ENCODE assay signal across 8 cellular contexts in the genomic region with DNA sequence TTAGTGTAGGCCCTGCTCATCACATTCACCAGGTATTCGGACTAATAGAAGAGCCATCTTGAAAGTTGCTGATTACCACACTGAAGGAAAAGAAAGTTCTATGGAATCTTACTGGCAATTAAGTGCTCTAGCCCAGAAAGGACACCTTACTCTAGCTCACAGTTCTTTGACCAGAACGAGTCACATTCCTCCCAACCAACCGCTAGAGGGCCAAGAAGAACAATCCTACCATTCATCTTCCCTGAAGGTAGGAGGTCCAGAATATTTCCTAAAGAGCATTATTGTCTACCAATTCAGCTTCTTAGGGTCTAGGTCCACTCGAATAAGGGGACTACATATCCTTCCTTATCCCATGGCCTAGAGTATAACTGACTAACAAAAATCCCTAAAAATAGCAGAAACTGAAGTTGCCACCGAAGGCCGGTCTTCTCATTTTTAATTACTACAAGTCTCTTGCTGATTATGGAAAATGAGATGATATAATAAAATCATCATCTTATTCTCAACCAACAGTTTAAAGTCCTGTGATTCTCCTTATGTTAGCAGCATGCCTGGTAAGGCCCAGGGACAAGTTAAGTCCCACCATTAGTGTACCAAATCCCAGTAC. TPM values are rescaled to one million over a fixed set of nuclear protein-coding genes. Genes with fewer than 3 reads are reported as not detected.
A peak's percentile ranks its signal among the peaks of the same experiment; 100 is the strongest.
DNase-seq lines count a peak whose midpoint lies in the region; ATAC-seq and TF ChIP-seq lines count a peak whose summit lies in the region.

No MANE protein-coding gene starts in this region.

- ATAC-seq in HG02588 (IDR thresholded peaks at IDR 0.05; ENCODE audit: unreplicated experiment) = peak; percentile 72
- ATAC-seq in left lobe of liver = peak; percentile 99

- no peaks in the 10 kb centered on the region for H3K9me3 ChIP-seq in breast epithelium
- H3K9me3 ChIP-seq in effector memory CD4-positive, alpha-beta T cell (ENCODE audit: control insufficient read depth, low read length) = no peaks in the 10 kb centered on the region

- TF ChIP-seq CTCF in GM12872 (IDR thresholded peaks at IDR 0.05; ENCODE audit: insufficient read depth, low read depth, low read length) (peak; percentile 90), breast epithelium (IDR thresholded peaks at IDR 0.05) (peak; percentile 69 to 76 (median 72))

- no peaks in the 10 kb centered on the region for H3K4me1 ChIP-seq in breast epithelium
- no peaks in the 10 kb centered on the region for H3K4me1 ChIP-seq in effector memory CD4-positive, alpha-beta T cell (ENCODE audit: control insufficient read depth, insufficient read depth, low read length, poor library complexity, severe bottlenecking)

- H3K4me3 ChIP-seq in breast epithelium = no peak overlapping the region
- H3K4me3 ChIP-seq in effector memory CD4-positive, alpha-beta T cell (ENCODE audit: insufficient read depth, low read depth, low read length, poor library complexity, severe bottlenecking) = no peak overlapping the region

- intact Hi-C loops in breast epithelium (cut with DNase I; ENCODE audit: low total_unique reads) = loop anchor here (10.0 kb wide), 1 partner anchor 69 kb away; a partner anchor contains a TSS

- TF ChIP-seq POLR2A in breast epithelium (IDR thresholded peaks at IDR 0.05) = no peak

- H3K36me3 ChIP-seq in breast epithelium = no peaks in the 10 kb centered on the region
- H3K36me3 ChIP-seq in effector memory CD4-positive, alpha-beta T cell (ENCODE audit: control insufficient read depth, insufficient read depth, low read length) = no peaks in the 10 kb centered on the region

- no peak overlapping the region for H3K27ac ChIP-seq in breast epithelium
- no peak overlapping the region for H3K27ac ChIP-seq in effector memory CD4-positive, alpha-beta T cell (ENCODE audit: insufficient read depth, low read length, poor library complexity, severe bottlenecking)

- peak; percentile 39 for DNase-seq in AG08396 (ENCODE audit: low spot score)
- peak; percentile 41 for DNase-seq in NCI-H2227 (lab: John Stamatoyannopoulos, UW; ENCODE audit: unreplicated experiment)
- DNase-seq in breast epithelium (ENCODE audit: low spot score in 2 of 2) = no peak
- no peak for DNase-seq in left lobe of liver (ENCODE audit: low spot score)
- DNase-seq in NCI-H524 treated with DMSO at 0.1 percent for 48 hours (lab: John Stamatoyannopoulos, UW) = no peak
- no peak for DNase-seq in effector memory CD4-positive, alpha-beta T cell

- H3K27me3 ChIP-seq in breast epithelium = no peaks in the 10 kb centered on the region
- H3K27me3 ChIP-seq in effector memory CD4-positive, alpha-beta T cell (replicated peaks; ENCODE audit: control insufficient read depth, insufficient read depth, low read length, poor library complexity, severe bottlenecking) = no peaks in the 10 kb centered on the region

RNA-seq across cellular contexts. Expression of a gene that starts 2.7 kb away (rescaled TPM):
- 1 to 10 TPM; 4.3 to 9.4 (median 7.0) TPM for total RNA-seq in breast epithelium
- not detected for total RNA-seq in left lobe of liver

Comparison
In these comparisons a context has a peak if more than half of its experiments do, and no peak if none do; other contexts are left out.
1. DNase-seq: peak in AG08396 (single experiment) and NCI-H2227 (single experiment); none in breast epithelium (0 of 2), left lobe of liver (single experiment), NCI-H524 treated with DMSO at 0.1 percent for 48 hours (single experiment) and effector memory CD4-positive, alpha-beta T cell (0 of 3).